In genomic region chr13:30306762-30307193, GRCh38 we compare ENCODE assay signal across 8 cellular contexts. TPM values are rescaled to one million over a fixed set of nuclear protein-coding genes. Genes with fewer than 3 reads are reported as not detected.
DNase-seq lines count a peak whose midpoint lies in the region; ATAC-seq and TF ChIP-seq lines count a peak whose summit lies in the region.

No MANE protein-coding gene starts in this region.

- ATAC-seq in GM18499 (IDR thresholded peaks at IDR 0.05; ENCODE audit: insufficient read depth, unreplicated experiment) (peak; percentile 55), HG02938 (IDR thresholded peaks at IDR 0.05; ENCODE audit: unreplicated experiment) (peak; percentile 87)

- H3K4me3 Mint-ChIP-seq in T-helper 1 cell treated with Interleukin-12 subunit alpha and Interleukin-12 subunit beta and Interleukin-4 antibody, amounts not matched to agents 30 μg/mL and 1 μg/mL, for 36 hours, result peak overlapping the region; percentile 88
- peak overlapping the region; percentile 82 for H3K4me3 Mint-ChIP-seq in progenitor cell of endocrine pancreas (ENCODE audit: low read depth)

- H3K27ac Mint-ChIP-seq in T-helper 1 cell treated with Interleukin-12 subunit alpha and Interleukin-12 subunit beta and Interleukin-4 antibody, amounts not matched to agents 30 μg/mL and 1 μg/mL, for 36 hours, result peak overlapping the region; percentile 90
- peak overlapping the region; percentile 85 for H3K27ac Mint-ChIP-seq in progenitor cell of endocrine pancreas

- peak; percentile 83 for DNase-seq in NCI-H1694 treated with DMSO at 0.1 percent for 48 hours (lab: John Stamatoyannopoulos, UW)
- peak; percentile 91 for DNase-seq in right atrium auricular region (ENCODE audit: low spot score)
- peak; percentile 91 for DNase-seq in progenitor cell of endocrine pancreas (ENCODE audit: low spot score, unreplicated experiment)
- DNase-seq in ureter (ENCODE audit: low spot score), result peak; percentile 94

- H3K4me1 Mint-ChIP-seq in T-helper 1 cell treated with Interleukin-12 subunit alpha and Interleukin-12 subunit beta and Interleukin-4 antibody, amounts not matched to agents 30 μg/mL and 1 μg/mL, for 36 hours (ENCODE audit: low read depth), result peaks cover 40% of the 10 kb centered on the region
- peaks cover 13% of the 10 kb centered on the region for H3K4me1 Mint-ChIP-seq in progenitor cell of endocrine pancreas (ENCODE audit: low read depth)

- H3K4me3 ChIP-seq in right atrium auricular region, result peak overlapping the region; percentile 86 to 97

- H3K4me1 ChIP-seq in right atrium auricular region, result peaks cover 0 to 48% of the 10 kb centered on the region in 2 donors

- no peaks in the 10 kb centered on the region for H3K9me3 ChIP-seq in right atrium auricular region

- no peaks in the 10 kb centered on the region for H3K36me3 ChIP-seq in right atrium auricular region

- H3K27me3 Mint-ChIP-seq in T-helper 1 cell treated with Interleukin-12 subunit alpha and Interleukin-12 subunit beta and Interleukin-4 antibody, amounts not matched to agents 30 μg/mL and 1 μg/mL, for 36 hours (ENCODE audit: low read depth), result no peaks in the 10 kb centered on the region
- H3K27me3 Mint-ChIP-seq in progenitor cell of endocrine pancreas, result peaks cover 4% of the 10 kb centered on the region

- no peaks in the 10 kb centered on the region for H3K27me3 ChIP-seq in right atrium auricular region

- TF ChIP-seq CTCF in right atrium auricular region (IDR thresholded peaks at IDR 0.05), result no peak
- no peak for TF ChIP-seq CTCF in progenitor cell of endocrine pancreas (IDR thresholded peaks at IDR 0.05; ENCODE audit: unreplicated experiment)

- H3K36me3 Mint-ChIP-seq in T-helper 1 cell treated with Interleukin-12 subunit alpha and Interleukin-12 subunit beta and Interleukin-4 antibody, amounts not matched to agents 30 μg/mL and 1 μg/mL, for 36 hours (ENCODE audit: low read depth), result peaks cover 9% of the 10 kb centered on the region
- no peaks in the 10 kb centered on the region for H3K36me3 Mint-ChIP-seq in progenitor cell of endocrine pancreas (ENCODE audit: insufficient read depth)

- H3K27ac ChIP-seq in angular gyrus (ENCODE audit: low read depth, low read length), result peak overlapping the region; percentile 87
- H3K27ac ChIP-seq in right atrium auricular region, result peak overlapping the region; percentile 98

- H3K9me3 Mint-ChIP-seq in T-helper 1 cell treated with Interleukin-12 subunit alpha and Interleukin-12 subunit beta and Interleukin-4 antibody, amounts not matched to agents 30 μg/mL and 1 μg/mL, for 36 hours, result no peaks in the 10 kb centered on the region
- no peaks in the 10 kb centered on the region for H3K9me3 Mint-ChIP-seq in progenitor cell of endocrine pancreas (ENCODE audit: low read depth)

RNA-seq across cellular contexts. Expression of gene KATNAL1, which starts 0.6 kb away (rescaled TPM):
- total RNA-seq in right atrium auricular region (10 to 100 TPM; 22.2 to 37.9 TPM), progenitor cell of endocrine pancreas (22.7 and 25.9 TPM in 2 replicates), ureter (18.8 TPM)

Comparison
In these comparisons a context has a peak if more than half of its experiments do, and no peak if none do; other contexts are left out.
1. Peak in every context shown above with its lines: DNase-seq, ATAC-seq, H3K4me3 ChIP-seq and H3K27ac ChIP-seq.